20 cellular contexts compared by ENCODE assay signal in the genomic region with DNA sequence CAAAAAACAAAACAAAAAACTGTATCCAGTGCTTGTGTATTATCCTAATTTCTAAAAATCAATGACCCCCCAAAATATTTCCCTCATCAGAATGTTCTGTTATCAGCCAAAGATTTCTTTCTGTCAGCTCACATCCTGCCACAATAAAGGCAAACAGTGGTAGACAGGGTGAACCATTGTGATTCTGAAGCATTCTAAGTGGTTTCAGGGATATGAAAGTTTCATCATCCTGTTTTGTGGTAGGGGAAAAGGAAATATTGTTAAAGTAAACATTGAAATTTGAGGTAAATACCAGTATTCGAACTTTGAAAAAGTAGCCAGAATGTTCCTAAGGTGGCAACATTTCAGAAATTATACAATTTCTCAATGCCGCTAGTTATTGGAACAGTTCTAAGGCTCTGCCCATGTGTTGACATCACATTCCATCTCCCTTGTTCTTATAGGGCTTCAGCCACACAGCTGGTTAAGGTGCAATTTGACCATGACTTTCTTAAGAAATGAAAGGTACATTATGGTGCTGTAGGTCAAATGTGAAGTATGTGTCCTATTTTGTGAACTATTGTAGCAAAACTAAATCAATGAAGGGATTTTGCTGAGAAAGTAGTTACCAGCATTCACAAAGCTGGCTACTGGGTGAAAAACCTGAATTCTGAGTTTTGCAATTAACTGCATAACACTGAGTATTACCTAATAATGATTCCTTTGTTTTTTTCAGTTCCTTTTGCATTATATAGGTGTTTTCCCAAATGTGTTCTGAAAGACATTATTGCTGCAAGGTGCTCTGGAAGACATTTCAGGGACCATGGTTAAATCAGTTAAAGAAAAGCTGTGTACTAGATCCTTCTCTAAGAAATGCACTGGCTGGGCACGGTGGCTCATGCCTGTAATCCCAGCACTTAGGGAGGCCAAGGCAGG.
DNase-seq lines count a peak whose midpoint lies in the region; ATAC-seq, FAIRE-seq and TF ChIP-seq lines count a peak whose summit lies in the region.
"Had no signal": no experiment of that assay in that cellular context is flagged by ENCODE, and none has a peak within 500 bp of the region (broad histone marks: within the 10 kb centered on the region; RNA-seq: fewer than 3 reads in every experiment).

No MANE protein-coding gene starts in this region.

- TF ChIP-seq CTCF in activated CD8-positive, alpha-beta T cell treated with anti-CD3 and anti-CD28 coated beads for 36 hours (IDR thresholded peaks at IDR 0.05) = no peak
- no peak for TF ChIP-seq CTCF in OCI-LY3 (IDR thresholded peaks at IDR 0.05; ENCODE audit: low read depth, low read length)
- TF ChIP-seq CTCF in choroid plexus epithelial cell (conservative IDR thresholded peaks at IDR 0.05; ENCODE audit: low read depth, low read length) = no peak

- no peaks in the 10 kb centered on the region for H3K27me3 Mint-ChIP-seq in activated CD8-positive, alpha-beta T cell treated with anti-CD3 and anti-CD28 coated beads, Interleukin-2, amount 10 ng/mL, durations not matched to agents 7 days and 5 days (ENCODE audit: low read depth)
- H3K27me3 Mint-ChIP-seq in activated CD8-positive, alpha-beta T cell treated with anti-CD3 and anti-CD28 coated beads for 36 hours = no peaks in the 10 kb centered on the region
- H3K27me3 Mint-ChIP-seq: B cell had no signal

- no peak overlapping the region for H2BK12ac ChIP-seq in trophoblast cell (ENCODE audit: low read length)

- peaks cover 74% of the 10 kb centered on the region for H3K36me3 Mint-ChIP-seq in activated CD8-positive, alpha-beta T cell treated with anti-CD3 and anti-CD28 coated beads, Interleukin-2, amount 10 ng/mL, durations not matched to agents 7 days and 5 days (ENCODE audit: low read depth)
- peaks cover 65% of the 10 kb centered on the region for H3K36me3 Mint-ChIP-seq in activated CD8-positive, alpha-beta T cell treated with anti-CD3 and anti-CD28 coated beads for 36 hours (ENCODE audit: low read depth)

- H3K18ac ChIP-seq in trophoblast cell (ENCODE audit: low read length) = no peak overlapping the region

- H4K20me1 ChIP-seq in OCI-LY3 (ENCODE audit: insufficient read depth, low read length) = no peaks in the 10 kb centered on the region

- H3K4me3 Mint-ChIP-seq in activated CD8-positive, alpha-beta T cell treated with anti-CD3 and anti-CD28 coated beads, Interleukin-2, amount 10 ng/mL, durations not matched to agents 7 days and 5 days = peak overlapping the region; percentile 6
- no peak overlapping the region for H3K4me3 Mint-ChIP-seq in activated CD8-positive, alpha-beta T cell treated with anti-CD3 and anti-CD28 coated beads for 36 hours
- H3K4me3 Mint-ChIP-seq: B cell had no signal

- H3K36me3 ChIP-seq in OCI-LY3 (replicated peaks; ENCODE audit: low read depth, low read length) (peaks cover 22% of the 10 kb centered on the region), trophoblast cell (ENCODE audit: control insufficient read depth in 1 of 2, insufficient read depth in 2 of 2, low read length in 2 of 2) (peaks cover 8 to 11% of the 10 kb centered on the region in 2 experiments), small intestine (ENCODE audit: control insufficient read depth in 2 of 2, insufficient read depth in 2 of 2, low read length in 2 of 2) (peaks cover 2 to 9% of the 10 kb centered on the region in 2 donors)

- H3K27ac Mint-ChIP-seq in activated CD8-positive, alpha-beta T cell treated with anti-CD3 and anti-CD28 coated beads, Interleukin-2, amount 10 ng/mL, durations not matched to agents 7 days and 5 days = peak overlapping the region; percentile 6
- no peak overlapping the region for H3K27ac Mint-ChIP-seq in activated CD8-positive, alpha-beta T cell treated with anti-CD3 and anti-CD28 coated beads for 36 hours
- H3K27ac Mint-ChIP-seq: B cell had no signal

- H3K79me1 ChIP-seq in trophoblast cell (ENCODE audit: low read length) = no peaks in the 10 kb centered on the region

- no peak overlapping the region for H3K4ac ChIP-seq in trophoblast cell (ENCODE audit: low read depth, low read length)

- no peak overlapping the region for H2AK5ac ChIP-seq in trophoblast cell (ENCODE audit: low read length)

- CTCF ChIA-PET in activated CD8-positive, alpha-beta T cell treated with anti-CD3 and anti-CD28 coated beads, Interleukin-2, amount 10 ng/mL, durations not matched to agents 7 days and 5 days (lab: Charles Lee) = interaction anchor here (1.1 kb wide), 1 partner anchor 371 kb away, joined by 3 read pairs; no protein-coding TSS in a partner anchor
- CTCF ChIA-PET in activated CD8-positive, alpha-beta T cell treated with anti-CD3 and anti-CD28 coated beads for 36 hours (lab: Charles Lee) = no interaction called here

- peak overlapping the region; percentile 16; the same call in 1 of the 2 replicates for H3K9ac ChIP-seq in OCI-LY3 (ENCODE audit: low read length)
- H3K9ac ChIP-seq in trophoblast cell (ENCODE audit: low read length) = no peak overlapping the region

- H3K4me1 Mint-ChIP-seq in activated CD8-positive, alpha-beta T cell treated with anti-CD3 and anti-CD28 coated beads, Interleukin-2, amount 10 ng/mL, durations not matched to agents 7 days and 5 days (ENCODE audit: low read depth) = peaks cover 19% of the 10 kb centered on the region
- peaks cover 14% of the 10 kb centered on the region for H3K4me1 Mint-ChIP-seq in activated CD8-positive, alpha-beta T cell treated with anti-CD3 and anti-CD28 coated beads for 36 hours (ENCODE audit: low read depth)
- H3K4me1 Mint-ChIP-seq: B cell had no signal

- no peak overlapping the region for H4K12ac ChIP-seq in trophoblast cell (ENCODE audit: low read depth, low read length)

- intact Hi-C loops in activated CD8-positive, alpha-beta T cell treated with anti-CD3 and anti-CD28 coated beads for 36 hours (cut with micrococcal nuclease) = no loop called here

- H2BK120ac ChIP-seq in trophoblast cell (ENCODE audit: insufficient read depth, low read length, poor library complexity) = no peak overlapping the region

- ATAC-seq in activated CD8-positive, alpha-beta T cell treated with anti-CD3 and anti-CD28 coated beads, Interleukin-2, amount 10 ng/mL, durations not matched to agents 7 days and 5 days = peak; percentile 75
- ATAC-seq in activated CD8-positive, alpha-beta T cell treated with anti-CD3 and anti-CD28 coated beads for 36 hours = no peak

- H3K9me3 Mint-ChIP-seq in activated CD8-positive, alpha-beta T cell treated with anti-CD3 and anti-CD28 coated beads, Interleukin-2, amount 10 ng/mL, durations not matched to agents 7 days and 5 days (ENCODE audit: insufficient read depth) = peaks cover 33% of the 10 kb centered on the region
- H3K9me3 Mint-ChIP-seq in activated CD8-positive, alpha-beta T cell treated with anti-CD3 and anti-CD28 coated beads for 36 hours = peaks cover 25% of the 10 kb centered on the region

- H3K27ac ChIP-seq in OCI-LY3 (ENCODE audit: low read length) (peak overlapping the region; percentile 79), trophoblast cell (ENCODE audit: low read depth, low read length) (no peak overlapping the region), small intestine (ENCODE audit: low read depth in 1 of 2, low read length in 1 of 2) (no peak overlapping the region)

- FAIRE-seq in small intestine (lab: Jason Lieb, UNC) = no peak
- FAIRE-seq: GM18507 had no signal

- no peaks in the 10 kb centered on the region for H3K79me2 ChIP-seq in OCI-LY3 (ENCODE audit: low read length)
- H3K79me2 ChIP-seq in trophoblast cell (ENCODE audit: control insufficient read depth, insufficient read depth, low read length, poor library complexity) = no peaks in the 10 kb centered on the region

- POLR2A ChIA-PET in activated CD8-positive, alpha-beta T cell treated with anti-CD3 and anti-CD28 coated beads, Interleukin-2, amount 10 ng/mL, durations not matched to agents 7 days and 5 days (lab: Charles Lee) = interaction anchor here (0.7 kb wide), 1 partner anchor 40 kb away, joined by 3 read pairs; no protein-coding TSS in a partner anchor
- POLR2A ChIA-PET in activated CD8-positive, alpha-beta T cell treated with anti-CD3 and anti-CD28 coated beads for 36 hours (lab: Charles Lee) = no interaction called here

- H2BK5ac ChIP-seq in trophoblast cell (ENCODE audit: low read depth, low read length, poor library complexity) = no peak overlapping the region

- H3K23ac ChIP-seq in trophoblast cell (ENCODE audit: low read length) = no peak overlapping the region

- H3K14ac ChIP-seq in trophoblast cell (ENCODE audit: low read length) = no peak overlapping the region

- DNase-seq in activated CD8-positive, alpha-beta T cell treated with anti-CD3 and anti-CD28 coated beads, Interleukin-2, amount 10 ng/mL, durations not matched to agents 7 days and 5 days = peak; percentile 44
- DNase-seq in activated CD8-positive, alpha-beta T cell treated with anti-CD3 and anti-CD28 coated beads for 36 hours = no peak
- DNase-seq in choroid plexus epithelial cell (ENCODE audit: low read depth) (peak; percentile 47), trophoblast cell (peak; percentile 17 to 82), foreskin melanocyte (no peak), small intestine (no peak), DMS53 (lab: John Stamatoyannopoulos, UW) (no peak)
- DNase-seq: 8988T; DMS 273 treated with DMSO at 0.1 percent for 48 hours; GDM1; KG1; MV-4-11; NCI-H1694 treated with DMSO at 0.1 percent for 48 hours; NCI-H748 treated with DMSO at 0.1 percent for 48 hours; NK-92 treated with Interleukin-12 subunit alpha and Interleukin-12 subunit beta, amount 100 ng/mL, for 24 hours; OCI-M1; SHP77 had no signal

- WGBS in trophoblast cell (ENCODE audit: extremely low coverage, insufficient coverage, insufficient read length) = 100% methylated on average over 1 of the region's 3 CpGs
- 88 to 91% (median 90%) methylated on average over 3 of the region's 3 CpGs for WGBS in small intestine, 3 donors

- no peak overlapping the region for H4K91ac ChIP-seq in trophoblast cell (ENCODE audit: low read depth, low read length)

- H3K4me2 ChIP-seq in OCI-LY3 (ENCODE audit: low read length) (peak overlapping the region; percentile 79), trophoblast cell (ENCODE audit: low read length) (no peak overlapping the region)

- H3K27me3 ChIP-seq in OCI-LY3 (ENCODE audit: low read depth, low read length) = no peaks in the 10 kb centered on the region
- no peaks in the 10 kb centered on the region for H3K27me3 ChIP-seq in trophoblast cell (ENCODE audit: insufficient read depth, low read length)
- H3K27me3 ChIP-seq in small intestine (ENCODE audit: control insufficient read depth in 2 of 2, insufficient read depth in 2 of 2, low read length in 2 of 2) = no peaks in the 10 kb centered on the region

- H2AFZ ChIP-seq in OCI-LY3 (ENCODE audit: low read depth, low read length) = no peak overlapping the region
- H2AFZ ChIP-seq in trophoblast cell (ENCODE audit: insufficient read depth, low read length, poor library complexity) = no peak overlapping the region

- peak overlapping the region; percentile 22 for H3K4me3 ChIP-seq in OCI-LY3 (ENCODE audit: low read length)
- H3K4me3 ChIP-seq in choroid plexus epithelial cell (ENCODE audit: low read depth, low read length) = no peak overlapping the region
- no peak overlapping the region for H3K4me3 ChIP-seq in trophoblast cell (ENCODE audit: low read depth, low read length)
- no peak overlapping the region for H3K4me3 ChIP-seq in small intestine (ENCODE audit: low read depth in 1 of 2, low read length in 2 of 2)

- H3K9me3 ChIP-seq in OCI-LY3 (ENCODE audit: insufficient read depth, low read length) (peaks cover 3% of the 10 kb centered on the region; the same call in 1 of the 2 replicates), trophoblast cell (ENCODE audit: insufficient read depth, low read depth, low read length) (peaks cover 4% of the 10 kb centered on the region), small intestine (ENCODE audit: control insufficient read depth, low read depth) (no peaks in the 10 kb centered on the region)

- H3K4me1 ChIP-seq in OCI-LY3 (ENCODE audit: low read length) = peaks cover 18% of the 10 kb centered on the region
- H3K4me1 ChIP-seq in trophoblast cell (ENCODE audit: control insufficient read depth in 1 of 2, insufficient read depth in 2 of 2, low read length in 2 of 2) = no peaks in the 10 kb centered on the region
- H3K4me1 ChIP-seq in small intestine (ENCODE audit: control insufficient read depth in 2 of 2, insufficient read depth in 1 of 2, low read depth in 1 of 2, low read length in 1 of 2) = no peaks in the 10 kb centered on the region

- no peak overlapping the region for H4K8ac ChIP-seq in trophoblast cell (ENCODE audit: low read depth, low read length)

Comparison
In these comparisons a context has a peak if more than half of its experiments do, and no peak if none do; other contexts are left out.
1. DNase-seq: peak in activated CD8-positive, alpha-beta T cell treated with anti-CD3 and anti-CD28 coated beads, Interleukin-2, amount 10 ng/mL, durations not matched to agents 7 days and 5 days (single experiment), choroid plexus epithelial cell (single experiment) and trophoblast cell (2 of 2); none in activated CD8-positive, alpha-beta T cell treated with anti-CD3 and anti-CD28 coated beads for 36 hours (single experiment), foreskin melanocyte (single experiment), small intestine (single experiment) and DMS53 (single experiment).